In the genomic region with DNA sequence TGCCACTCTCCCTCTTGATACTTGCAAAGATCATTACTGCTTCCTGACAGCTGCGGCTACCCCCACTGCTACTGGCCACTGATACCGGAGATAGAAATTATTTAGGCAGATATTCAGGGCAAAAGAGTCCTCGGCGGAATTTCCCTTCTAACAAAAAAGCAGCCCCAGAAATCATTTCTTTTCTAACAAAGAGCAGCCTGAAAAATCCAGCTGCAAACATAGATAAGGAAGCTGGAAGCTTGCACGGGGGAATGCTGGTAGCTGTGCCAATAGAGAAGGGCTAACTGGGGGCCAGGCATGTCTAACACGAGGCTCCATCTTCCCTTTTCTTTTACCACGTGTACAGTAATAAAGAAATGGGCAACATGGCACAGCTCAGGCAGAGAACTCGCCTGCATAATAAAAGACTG, we compare ENCODE assay signal across 15 cellular contexts. TPM values are rescaled to one million over a fixed set of nuclear protein-coding genes. Genes with fewer than 3 reads are reported as not detected.
DNase-seq lines count a peak whose midpoint lies in the region; ATAC-seq, FAIRE-seq and TF ChIP-seq lines count a peak whose summit lies in the region.
"Had no signal": no experiment of that assay in that cellular context is flagged by ENCODE, and none has a peak within 500 bp of the region (broad histone marks: within the 10 kb centered on the region; RNA-seq: fewer than 3 reads in every experiment).

No MANE protein-coding gene starts in this region.

- peaks cover 21 to 29% (median 26%) of the 10 kb centered on the region in 4 donors for H3K4me1 ChIP-seq in upper lobe of left lung

- H3K4me3 ChIP-seq in upper lobe of left lung, result no peak overlapping the region

- H3K27ac ChIP-seq in RWPE1 (peak overlapping the region; percentile 81), upper lobe of left lung (no peak overlapping the region)

- H3K27me3 ChIP-seq in upper lobe of left lung, result no peaks in the 10 kb centered on the region
- H3K27me3 ChIP-seq: adrenal gland had no signal

- H3K27me3 Mint-ChIP-seq in osteocyte (ENCODE audit: unreplicated experiment), result no peaks in the 10 kb centered on the region
- H3K27me3 Mint-ChIP-seq: effector memory CD8-positive, alpha-beta T cell; naive B cell had no signal

- DNase-seq in CMK (ENCODE audit: low read depth) (peak; percentile 64), RWPE1 (ENCODE audit: low spot score) (no peak), erythroblast (lab: John Stamatoyannopoulos, UW) (peak; percentile 26 to 68), osteocyte (ENCODE audit: extremely low spot score, unreplicated experiment) (peak; percentile 60), H54 (ENCODE audit: insufficient read length, low spot score) (no peak), T-helper 2 cell (no peak), upper lobe of left lung (no peak)
- DNase-seq: effector memory CD8-positive, alpha-beta T cell; naive B cell; NCI-H2107; stimulated activated CD8-positive, alpha-beta memory T cell treated with anti-CD3 and anti-CD28 coated beads, Interleukin-4, amount 100 ng/mL, for 48 hours had no signal

- H3K4me3 Mint-ChIP-seq in osteocyte (ENCODE audit: unreplicated experiment), result peak overlapping the region; percentile 65
- H3K4me3 Mint-ChIP-seq: effector memory CD8-positive, alpha-beta T cell; T-helper 2 cell treated with Interferon-gamma antibody and Interleukin-4, amounts not matched to agents 5 μg/mL and 100 μg/mL, for 36 hours had no signal

- H3K9me3 ChIP-seq in upper lobe of left lung, result no peaks in the 10 kb centered on the region
- H3K9me3 ChIP-seq: adrenal gland had no signal

- CTCF ChIA-PET in RWPE1 (lab: Yijun Ruan, JAX), result interaction anchor here (0.6 to 1.4 kb wide), 4 partner anchors 162 to 529 kb away, joined by 3 to 6 read pairs (median 4); no protein-coding TSS in a partner anchor

- H3K4me1 Mint-ChIP-seq in osteocyte (ENCODE audit: unreplicated experiment), result peaks cover 34% of the 10 kb centered on the region

- 32 to 40% methylated on average over 8 of the region's 8 CpGs for WGBS in upper lobe of left lung, 2 donors

- peaks cover 12% of the 10 kb centered on the region for H3K36me3 Mint-ChIP-seq in osteocyte (ENCODE audit: unreplicated experiment)

- H3K27ac Mint-ChIP-seq in osteocyte (ENCODE audit: unreplicated experiment), result no peak overlapping the region
- H3K27ac Mint-ChIP-seq: T-helper 2 cell treated with Interferon-gamma antibody and Interleukin-4, amounts not matched to agents 5 μg/mL and 100 μg/mL, for 36 hours had no signal

- POLR2A ChIA-PET in RWPE1 (lab: Yijun Ruan, JAX; ENCODE audit: low non-redundant PET), result interaction anchor here (0.5 kb wide), 1 partner anchor 1663 kb away, joined by 4 read pairs; no protein-coding TSS in a partner anchor

- TF ChIP-seq CTCF in RWPE1 (conservative IDR thresholded peaks at IDR 0.05; ENCODE audit: low read depth) (no peak), osteocyte (IDR thresholded peaks at IDR 0.05) (no peak), upper lobe of left lung (IDR thresholded peaks at IDR 0.05) (no peak)

- ATAC-seq in HG03460 (IDR thresholded peaks at IDR 0.05; ENCODE audit: unreplicated experiment) (no peak), upper lobe of left lung (ENCODE audit: low FRiP score in 2 of 2) (no peak)
- ATAC-seq: effector memory CD8-positive, alpha-beta T cell; Panc1 had no signal

- no peaks in the 10 kb centered on the region for H3K9me3 Mint-ChIP-seq in osteocyte (ENCODE audit: unreplicated experiment)
- H3K9me3 Mint-ChIP-seq: effector memory CD8-positive, alpha-beta T cell; naive B cell; T-helper 2 cell treated with Interferon-gamma antibody and Interleukin-4, amounts not matched to agents 5 μg/mL and 100 μg/mL, for 36 hours had no signal

- no peak for FAIRE-seq in H54 (lab: Jason Lieb, UNC)

- TF ChIP-seq POLR2A in erythroblast (IDR thresholded peaks at IDR 0.05; ENCODE audit: low read length), result no peak
- no peak for TF ChIP-seq POLR2A in H54 (IDR thresholded peaks at IDR 0.05; ENCODE audit: low read depth, low read length)
- TF ChIP-seq POLR2A in upper lobe of left lung (IDR thresholded peaks at IDR 0.05), result no peak

- TF ChIP-seq EP300 in upper lobe of left lung (IDR thresholded peaks at IDR 0.05), result no peak

- peaks cover 0 to 32% (median 2%) of the 10 kb centered on the region in 4 donors for H3K36me3 ChIP-seq in upper lobe of left lung

RNA-seq across cellular contexts. Expression of gene TP53RK, which starts 6.2 kb away (rescaled TPM):
- total RNA-seq in osteocyte, result 13.6 and 15.4 TPM in 2 replicates
- total RNA-seq in upper lobe of left lung, result 10 to 100 TPM in 4 of 6 donors, 1 to 10 TPM in 2; 8.1 to 21.9 (median 12.5) TPM

RNA-seq across cellular contexts. Expression of gene SLC2A10, which starts 26.4 kb away (rescaled TPM):
- total RNA-seq in osteocyte (21.6 and 24.8 TPM in 2 replicates), upper lobe of left lung (10 to 100 TPM in 4 of 6 donors, 1 to 10 TPM in 2; 5.5 to 93.2 (median 13.8) TPM)

RNA-seq across cellular contexts. Expression of gene SLC13A3, which starts 31.8 kb away (rescaled TPM):
- total RNA-seq in osteocyte (1.8 and 2.1 TPM in 2 replicates), upper lobe of left lung (10 to 100 TPM in 1 of 6 donors, 1 to 10 TPM in 4, under 1 TPM in 1; 0.88 to 11.5 (median 1.3) TPM)

Comparison
In these comparisons a context has a peak if more than half of its experiments do, and no peak if none do; other contexts are left out.
1. DNase-seq: peak in CMK (single experiment), erythroblast (2 of 2) and osteocyte (single experiment); none in RWPE1 (single experiment), H54 (single experiment), T-helper 2 cell (0 of 5) and upper lobe of left lung (0 of 2).